Comparison of ENCODE assay signal across 26 cellular contexts in the genomic region with DNA sequence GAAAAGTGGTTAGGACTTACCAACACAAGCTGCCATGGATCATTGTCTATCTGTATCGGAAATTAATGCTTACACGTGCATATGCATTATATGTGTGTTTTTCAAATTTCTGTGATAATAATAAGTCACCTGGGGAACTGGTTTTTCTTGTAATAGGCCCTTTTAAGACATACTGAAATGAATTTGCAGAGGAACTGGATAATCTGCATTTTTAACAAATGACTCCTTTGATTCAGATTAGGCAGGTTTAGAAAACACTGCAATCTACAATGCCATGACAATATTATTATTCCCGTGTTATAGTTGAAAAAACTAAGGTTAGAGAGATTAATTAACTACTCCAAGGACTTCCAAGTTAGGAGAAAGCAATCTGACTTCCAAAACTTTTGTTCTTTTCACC. TPM values are rescaled to one million over a fixed set of nuclear protein-coding genes. Genes with fewer than 3 reads are reported as not detected.
"Had no signal": no experiment of that assay in that cellular context is flagged by ENCODE, and none has a peak within 500 bp of the region (broad histone marks: within the 10 kb centered on the region; RNA-seq: fewer than 3 reads in every experiment).

No MANE protein-coding gene starts in this region.

- H3K9me3 ChIP-seq: esophagus muscularis mucosa, gastroesophageal sphincter, heart right ventricle, lower lobe of right lung, sigmoid colon, transverse colon, uterus had no signal

- DNase-seq: activated CD4-positive, alpha-beta T cell treated with anti-CD3 and anti-CD28 coated beads, Interleukin-2, amount 10 ng/mL, durations not matched to agents 7 days and 5 days; activated CD4-positive, CD25-positive, alpha-beta regulatory T cell treated with anti-CD3 and anti-CD28 coated beads, Interleukin-2, amount 50 U/mL, for 72 hours; activated CD8-positive, alpha-beta T cell treated with anti-CD3 and anti-CD28 coated beads, Interleukin-2, amount 10 ng/mL, durations not matched to agents 7 days and 5 days; activated gamma-delta T cell; activated naive CD4-positive, alpha-beta T cell treated with anti-CD3 and anti-CD28 coated beads, Interleukin-2, amount 50 U/mL, for 16 hours; anterior cingulate cortex; effector CD4-positive, alpha-beta T cell; heart right ventricle; lower lobe of right lung; naive thymus-derived CD4-positive, alpha-beta T cell; occipital lobe; sigmoid colon; stimulated activated CD4-positive, alpha-beta T cell treated with anti-CD3 and anti-CD28 coated beads, Interleukin-2, amount 100 ng/mL, for 48 hours; stimulated activated CD8-positive, alpha-beta memory T cell treated with anti-CD3 and anti-CD28 coated beads, Interleukin-4, amount 100 ng/mL, for 48 hours; stimulated activated naive B cell treated with anti-CD40 and anti-IgM and Interleukin-4, amounts not matched to agents 10 μg/mL and 1 μg/mL and 100 μg/mL, for 72 hours; transverse colon; uterus had no signal

- H3K27ac ChIP-seq: esophagus muscularis mucosa, gastroesophageal sphincter, heart right ventricle, lower lobe of right lung, sigmoid colon, transverse colon, uterus, VCaP had no signal

- H3K4me1 ChIP-seq: esophagus muscularis mucosa, gastroesophageal sphincter, heart right ventricle, lower lobe of right lung, sigmoid colon, transverse colon, uterus had no signal

- H3K36me3 ChIP-seq: esophagus muscularis mucosa, gastroesophageal sphincter, heart right ventricle, lower lobe of right lung, sigmoid colon, transverse colon, uterus had no signal

- ATAC-seq: activated CD8-positive, alpha-beta T cell treated with anti-CD3 and anti-CD28 coated beads, Interleukin-2, amount 10 ng/mL, durations not matched to agents 7 days and 5 days; gastroesophageal sphincter; heart right ventricle; left lobe of liver; lower lobe of right lung; naive thymus-derived CD4-positive, alpha-beta T cell; stimulated activated naive B cell treated with anti-CD40 and anti-IgM and Interleukin-4, amounts not matched to agents 10 μg/mL and 1 μg/mL and 100 μg/mL, for 72 hours had no signal

- H3K27me3 ChIP-seq: esophagus muscularis mucosa, gastroesophageal sphincter, heart right ventricle, sigmoid colon, transverse colon, uterus had no signal

- H3K4me3 ChIP-seq: esophagus muscularis mucosa, gastroesophageal sphincter, heart right ventricle, lower lobe of right lung, sigmoid colon, transverse colon, uterus had no signal

RNA-seq across cellular contexts. Expression of gene STRIT1, which starts 23.4 kb away (rescaled TPM):
- total RNA-seq: activated CD4-positive, alpha-beta T cell treated with anti-CD3 and anti-CD28 coated beads, Interleukin-2, amount 10 ng/mL, durations not matched to agents 7 days and 5 days; activated CD8-positive, alpha-beta T cell treated with anti-CD3 and anti-CD28 coated beads, Interleukin-2, amount 10 ng/mL, durations not matched to agents 7 days and 5 days; activated T-helper 1 cell treated with anti-CD3 and anti-CD28 coated beads, Interleukin-12 subunit alpha, Interleukin-12 subunit beta, Interleukin-2, Interleukin-4 antibody, amounts not matched to agents 30 ng/mL and 10 ng/mL and 1 ng/mL, durations not matched to agents 14 hours and 24 hours and 36 hours; esophagus muscularis mucosa; gastroesophageal sphincter; kidney epithelial cell; left lobe of liver; lower lobe of right lung; mesenteric fat pad; naive thymus-derived CD4-positive, alpha-beta T cell; neural crest cell; occipital lobe; sigmoid colon; temporal lobe; uterus had no signal
- polyA plus RNA-seq: naive thymus-derived CD4-positive, alpha-beta T cell had no signal
